19 cellular contexts compared by ENCODE assay signal in the genomic region with DNA sequence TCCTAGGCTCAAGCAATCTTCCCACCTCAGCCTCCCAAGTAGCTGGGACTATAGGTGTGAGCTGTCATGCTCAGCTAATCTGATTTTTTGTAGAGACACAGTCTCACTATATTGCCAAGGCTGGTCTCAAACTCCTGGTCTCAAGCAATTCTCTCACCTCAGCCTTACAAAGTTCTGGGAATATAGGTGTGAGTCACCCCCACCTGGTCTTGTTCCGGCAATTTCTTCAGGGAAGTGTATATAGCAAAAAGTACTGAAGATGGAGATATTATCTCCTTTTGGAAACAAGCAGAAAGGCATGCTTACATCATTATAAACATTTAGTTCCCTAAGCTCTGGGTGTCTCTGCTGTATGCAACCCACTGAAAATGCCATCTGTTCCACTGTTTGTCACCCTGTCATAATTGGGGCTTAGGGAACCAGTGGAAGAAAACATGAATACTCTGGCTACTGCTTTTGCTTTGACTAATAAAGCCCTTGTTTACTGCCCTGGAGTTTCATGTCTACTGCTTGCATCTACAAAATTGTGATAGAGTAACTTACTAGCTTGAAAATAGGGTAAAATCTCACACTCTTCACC.
DNase-seq lines count a peak whose midpoint lies in the region; ATAC-seq and TF ChIP-seq lines count a peak whose summit lies in the region.
"Had no signal": no experiment of that assay in that cellular context is flagged by ENCODE, and none has a peak within 500 bp of the region (broad histone marks: within the 10 kb centered on the region; RNA-seq: fewer than 3 reads in every experiment).

No MANE protein-coding gene starts in this region.

- H4K20me1 ChIP-seq in GM23338 (replicated peaks; ENCODE audit: insufficient read depth), result no peaks in the 10 kb centered on the region

- peak; percentile 98 for DNase-seq in NCI-H1694 (lab: John Stamatoyannopoulos, UW)
- peak; percentile 84 for DNase-seq in NCI-H82 (lab: John Stamatoyannopoulos, UW)
- peak; percentile 43 for DNase-seq in inferior parietal cortex (ENCODE audit: extremely low spot score)
- DNase-seq in upper lobe of left lung, result no peak
- DNase-seq in dedifferentiated amniotic fluid mesenchymal stem cell (ENCODE audit: extremely low spot score), result no peak
- no peak for DNase-seq in GM23338 (ENCODE audit: low spot score)
- DNase-seq: ACHN, DMS153, GDM1, KG1, NCI-H1436, NCI-H2029 treated with DMSO at 0.1 percent for 48 hours, NCI-H510A treated with DMSO at 0.1 percent for 48 hours, Peyer's patch, SW 1271, T-helper 2 cell had no signal

- H3K27ac Mint-ChIP-seq in GM23338, result no peak overlapping the region

- H3K79me2 ChIP-seq in GM23338 (replicated peaks; ENCODE audit: insufficient read depth), result no peaks in the 10 kb centered on the region

- H3K36me3 Mint-ChIP-seq in GM23338 (ENCODE audit: low read depth), result no peaks in the 10 kb centered on the region

- H3K27ac ChIP-seq in upper lobe of left lung (no peak overlapping the region), GM23338 (ENCODE audit: low read depth) (no peak overlapping the region)
- H3K27ac ChIP-seq: C4-2B, Peyer's patch had no signal

- TF ChIP-seq POLR2A in upper lobe of left lung (IDR thresholded peaks at IDR 0.05), result no peak

- H3K9me2 ChIP-seq in GM23338 (ENCODE audit: insufficient read depth), result no peaks in the 10 kb centered on the region

- H3K36me3 ChIP-seq in upper lobe of left lung, result no peaks in the 10 kb centered on the region
- H3K36me3 ChIP-seq in GM23338 (ENCODE audit: insufficient read depth), result no peaks in the 10 kb centered on the region
- H3K36me3 ChIP-seq: Peyer's patch had no signal

- peaks cover 9% of the 10 kb centered on the region; the same call in 2 of the 3 replicates for H3K4me1 Mint-ChIP-seq in GM23338

- H3K9me3 ChIP-seq in upper lobe of left lung, result no peaks in the 10 kb centered on the region
- H3K9me3 ChIP-seq: Peyer's patch had no signal

- H3K9me3 Mint-ChIP-seq in GM23338, result no peaks in the 10 kb centered on the region

- 71 to 86% methylated on average over 1 of the region's 1 CpG for WGBS in upper lobe of left lung, 2 donors

- H3K27me3 Mint-ChIP-seq in GM23338 (ENCODE audit: insufficient read depth, low read depth, poor library complexity), result no peaks in the 10 kb centered on the region

- no peak overlapping the region for H3K4me2 ChIP-seq in GM23338

- ATAC-seq in upper lobe of left lung (ENCODE audit: low FRiP score in 2 of 2), result no peak
- ATAC-seq in HG03135 (IDR thresholded peaks at IDR 0.05; ENCODE audit: unreplicated experiment), result no peak
- no peak for ATAC-seq in GM23338
- ATAC-seq: Right ventricle myocardium inferior had no signal

- no peak overlapping the region for H3K4me3 ChIP-seq in upper lobe of left lung
- H3K4me3 ChIP-seq in GM23338, result no peak overlapping the region
- H3K4me3 ChIP-seq: Peyer's patch had no signal

- H3K27me3 ChIP-seq in upper lobe of left lung (no peaks in the 10 kb centered on the region), GM23338 (ENCODE audit: insufficient read depth) (no peaks in the 10 kb centered on the region)
- H3K27me3 ChIP-seq: Peyer's patch had no signal

- no peak overlapping the region for H2AFZ ChIP-seq in GM23338

- TF ChIP-seq EP300 in upper lobe of left lung (IDR thresholded peaks at IDR 0.05), result no peak

- H3K4me1 ChIP-seq in upper lobe of left lung (no peaks in the 10 kb centered on the region), GM23338 (ENCODE audit: insufficient read depth) (peaks cover 6% of the 10 kb centered on the region; the same call in 1 of the 2 replicates)
- H3K4me1 ChIP-seq: Peyer's patch had no signal

- TF ChIP-seq CTCF in upper lobe of left lung (IDR thresholded peaks at IDR 0.05) (no peak), GM23338 (conservative IDR thresholded peaks at IDR 0.05; ENCODE audit: low read depth in 2 of 2) (no peak)

- no peaks in the 10 kb centered on the region for H3F3A ChIP-seq in GM23338 (replicated peaks; ENCODE audit: low read depth)

- no peak overlapping the region for H3K4me3 Mint-ChIP-seq in GM23338

TF ChIP-seq in GM23338, 12 proteins besides CTCF, POLR2A, EP300 and RAD21 (continues in another document):
- TF ChIP-seq ZNF114 (CRISPR knock-in tag; IDR thresholded peaks at IDR 0.05) (no peak), ZNF331 (CRISPR knock-in tag; IDR thresholded peaks at IDR 0.05; ENCODE audit: low read depth) (no peak), CREB1 (CRISPR knock-in tag; IDR thresholded peaks at IDR 0.05; ENCODE audit: low read depth) (no peak), POLR2AphosphoS5 (IDR thresholded peaks at IDR 0.05; ENCODE audit: low read depth) (no peak), EZH2phosphoT487 (IDR thresholded peaks at IDR 0.05; ENCODE audit: unreplicated experiment) (no peak), EZH2 (IDR thresholded peaks at IDR 0.05; ENCODE audit: low read depth, unreplicated experiment) (no peak), STAT1 (IDR thresholded peaks at IDR 0.05; ENCODE audit: unreplicated experiment) (no peak)
- TF ChIP-seq, protein P1, sequence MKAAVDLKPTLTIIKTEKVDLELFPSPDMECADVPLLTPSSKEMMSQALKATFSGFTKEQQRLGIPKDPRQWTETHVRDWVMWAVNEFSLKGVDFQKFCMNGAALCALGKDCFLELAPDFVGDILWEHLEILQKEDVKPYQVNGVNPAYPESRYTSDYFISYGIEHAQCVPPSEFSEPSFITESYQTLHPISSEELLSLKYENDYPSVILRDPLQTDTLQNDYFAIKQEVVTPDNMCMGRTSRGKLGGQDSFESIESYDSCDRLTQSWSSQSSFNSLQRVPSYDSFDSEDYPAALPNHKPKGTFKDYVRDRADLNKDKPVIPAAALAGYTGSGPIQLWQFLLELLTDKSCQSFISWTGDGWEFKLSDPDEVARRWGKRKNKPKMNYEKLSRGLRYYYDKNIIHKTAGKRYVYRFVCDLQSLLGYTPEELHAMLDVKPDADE (IDR thresholded peaks at IDR 0.05), result no peak
- TF ChIP-seq, protein P2, sequence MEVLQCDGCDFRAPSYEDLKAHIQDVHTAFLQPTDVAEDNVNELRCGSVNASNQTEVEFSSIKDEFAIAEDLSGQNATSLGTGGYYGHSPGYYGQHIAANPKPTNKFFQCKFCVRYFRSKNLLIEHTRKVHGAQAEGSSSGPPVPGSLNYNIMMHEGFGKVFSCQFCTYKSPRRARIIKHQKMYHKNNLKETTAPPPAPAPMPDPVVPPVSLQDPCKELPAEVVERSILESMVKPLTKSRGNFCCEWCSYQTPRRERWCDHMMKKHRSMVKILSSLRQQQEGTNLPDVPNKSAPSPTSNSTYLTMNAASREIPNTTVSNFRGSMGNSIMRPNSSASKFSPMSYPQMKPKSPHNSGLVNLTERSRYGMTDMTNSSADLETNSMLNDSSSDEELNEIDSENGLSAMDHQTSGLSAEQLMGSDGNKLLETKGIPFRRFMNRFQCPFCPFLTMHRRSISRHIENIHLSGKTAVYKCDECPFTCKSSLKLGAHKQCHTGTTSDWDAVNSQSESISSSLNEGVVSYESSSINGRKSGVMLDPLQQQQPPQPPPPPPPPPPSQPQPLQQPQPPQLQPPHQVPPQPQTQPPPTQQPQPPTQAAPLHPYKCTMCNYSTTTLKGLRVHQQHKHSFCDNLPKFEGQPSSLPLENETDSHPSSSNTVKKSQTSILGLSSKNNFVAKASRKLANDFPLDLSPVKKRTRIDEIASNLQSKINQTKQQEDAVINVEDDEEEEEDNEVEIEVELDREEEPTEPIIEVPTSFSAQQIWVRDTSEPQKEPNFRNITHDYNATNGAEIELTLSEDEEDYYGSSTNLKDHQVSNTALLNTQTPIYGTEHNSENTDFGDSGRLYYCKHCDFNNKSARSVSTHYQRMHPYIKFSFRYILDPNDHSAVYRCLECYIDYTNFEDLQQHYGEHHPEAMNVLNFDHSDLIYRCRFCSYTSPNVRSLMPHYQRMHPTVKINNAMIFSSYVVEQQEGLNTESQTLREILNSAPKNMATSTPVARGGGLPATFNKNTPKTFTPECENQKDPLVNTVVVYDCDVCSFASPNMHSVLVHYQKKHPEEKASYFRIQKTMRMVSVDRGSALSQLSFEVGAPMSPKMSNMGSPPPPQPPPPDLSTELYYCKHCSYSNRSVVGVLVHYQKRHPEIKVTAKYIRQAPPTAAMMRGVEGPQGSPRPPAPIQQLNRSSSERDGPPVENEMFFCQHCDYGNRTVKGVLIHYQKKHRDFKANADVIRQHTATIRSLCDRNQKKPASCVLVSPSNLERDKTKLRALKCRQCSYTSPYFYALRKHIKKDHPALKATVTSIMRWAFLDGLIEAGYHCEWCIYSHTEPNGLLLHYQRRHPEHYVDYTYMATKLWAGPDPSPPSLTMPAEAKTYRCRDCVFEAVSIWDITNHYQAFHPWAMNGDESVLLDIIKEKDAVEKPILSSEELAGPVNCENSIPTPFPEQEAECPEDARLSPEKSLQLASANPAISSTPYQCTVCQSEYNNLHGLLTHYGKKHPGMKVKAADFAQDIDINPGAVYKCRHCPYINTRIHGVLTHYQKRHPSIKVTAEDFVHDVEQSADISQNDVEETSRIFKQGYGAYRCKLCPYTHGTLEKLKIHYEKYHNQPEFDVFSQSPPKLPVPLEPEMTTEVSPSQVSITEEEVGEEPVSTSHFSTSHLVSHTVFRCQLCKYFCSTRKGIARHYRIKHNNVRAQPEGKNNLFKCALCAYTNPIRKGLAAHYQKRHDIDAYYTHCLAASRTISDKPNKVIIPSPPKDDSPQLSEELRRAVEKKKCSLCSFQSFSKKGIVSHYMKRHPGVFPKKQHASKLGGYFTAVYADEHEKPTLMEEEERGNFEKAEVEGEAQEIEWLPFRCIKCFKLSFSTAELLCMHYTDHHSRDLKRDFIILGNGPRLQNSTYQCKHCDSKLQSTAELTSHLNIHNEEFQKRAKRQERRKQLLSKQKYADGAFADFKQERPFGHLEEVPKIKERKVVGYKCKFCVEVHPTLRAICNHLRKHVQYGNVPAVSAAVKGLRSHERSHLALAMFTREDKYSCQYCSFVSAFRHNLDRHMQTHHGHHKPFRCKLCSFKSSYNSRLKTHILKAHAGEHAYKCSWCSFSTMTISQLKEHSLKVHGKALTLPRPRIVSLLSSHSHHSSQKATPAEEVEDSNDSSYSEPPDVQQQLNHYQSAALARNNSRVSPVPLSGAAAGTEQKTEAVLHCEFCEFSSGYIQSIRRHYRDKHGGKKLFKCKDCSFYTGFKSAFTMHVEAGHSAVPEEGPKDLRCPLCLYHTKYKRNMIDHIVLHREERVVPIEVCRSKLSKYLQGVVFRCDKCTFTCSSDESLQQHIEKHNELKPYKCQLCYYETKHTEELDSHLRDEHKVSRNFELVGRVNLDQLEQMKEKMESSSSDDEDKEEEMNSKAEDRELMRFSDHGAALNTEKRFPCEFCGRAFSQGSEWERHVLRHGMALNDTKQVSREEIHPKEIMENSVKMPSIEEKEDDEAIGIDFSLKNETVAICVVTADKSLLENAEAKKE (CRISPR knock-in tag; IDR thresholded peaks at IDR 0.05), result no peak

Comparison
In these comparisons a context has a peak if more than half of its experiments do, and no peak if none do; other contexts are left out.
1. DNase-seq: peak in NCI-H1694 (single experiment), NCI-H82 (single experiment) and inferior parietal cortex (single experiment); none in upper lobe of left lung (0 of 2), dedifferentiated amniotic fluid mesenchymal stem cell (single experiment) and GM23338 (single experiment).